8 cellular contexts compared by ENCODE assay signal in genomic region chr19:11380653-11381534, GRCh38. TPM values are rescaled to one million over a fixed set of nuclear protein-coding genes. Genes with fewer than 3 reads are reported as not detected.
DNase-seq lines count a peak whose midpoint lies in the region; ATAC-seq and TF ChIP-seq lines count a peak whose summit lies in the region.

No MANE protein-coding gene starts in this region.

- DNase-seq in AG04450 (ENCODE audit: low read depth, low spot score) (peak; percentile 80), NCI-H345 treated with DMSO at 0.1 percent for 48 hours (lab: John Stamatoyannopoulos, UW; ENCODE audit: unreplicated experiment) (peak; percentile 64), choroid plexus epithelial cell (ENCODE audit: low read depth) (peak; percentile 96), left colon (peak; percentile 95)
- DNase-seq in activated CD4-positive, alpha-beta T cell treated with anti-CD3 and anti-CD28 coated beads for 24 hours (ENCODE audit: low read depth in 2 of 2) = peak; percentile 92 to 96
- DNase-seq in stimulated activated CD4-positive, alpha-beta T cell treated with anti-CD3 and anti-CD28 coated beads, Interleukin-1b, Interleukin-23, amount 100 ng/mL, for 4 hours (ENCODE audit: low read depth in 2 of 2) = peak; percentile 89 to 92

- TF ChIP-seq CTCF in AG04450 (IDR thresholded peaks at IDR 0.05; ENCODE audit: low read depth, low read length) (peak; percentile 77), choroid plexus epithelial cell (conservative IDR thresholded peaks at IDR 0.05; ENCODE audit: low read depth, low read length) (peak; percentile 76)

- peak overlapping the region; percentile 82 for H3K4me3 ChIP-seq in AG04450 (ENCODE audit: low read depth, low read length)
- peak overlapping the region; percentile 78 for H3K4me3 ChIP-seq in choroid plexus epithelial cell (ENCODE audit: low read depth, low read length)

- ATAC-seq in GM18870 (IDR thresholded peaks at IDR 0.05; ENCODE audit: unreplicated experiment) = peak; percentile 78
- peak; percentile 66 for ATAC-seq in HG03108 (IDR thresholded peaks at IDR 0.05; ENCODE audit: unreplicated experiment)
- ATAC-seq in left colon = peak; percentile 89

- POLR2A ChIA-PET in AG04450 (lab: Yijun Ruan, JAX) = interaction anchor here (0.6 to 1.3 kb wide), 7 partner anchors 23 to 155 kb away, joined by 3 to 6 read pairs (median 3); partner anchors contain the start of genes CCDC159, ODAD3, PRKCSH and TMEM205

- H3K27ac ChIP-seq in AG04450 (ENCODE audit: low read depth, low read length) = peak overlapping the region; percentile 61

- intact Hi-C loops in left colon (cut with DNase I, micrococcal nuclease) = no loop called here

- no peaks in the 10 kb centered on the region; the same call in 1 of the 2 replicates for H3K9me3 ChIP-seq in AG04450 (ENCODE audit: control insufficient read depth, insufficient read depth, low read length)

- H3K27me3 ChIP-seq in AG04450 (ENCODE audit: control insufficient read depth, insufficient read depth, low read length) = peaks cover 3% of the 10 kb centered on the region

- CTCF ChIA-PET in AG04450 (lab: Charles Lee) = interaction anchor here (0.5 to 2.3 kb wide), 23 partner anchors 10 to 209 kb away, joined by 3 to 14 read pairs (median 4); partner anchors contain the start of genes CCDC159, ODAD3, PRKCSH and TMEM205

RNA-seq across cellular contexts. Expression of gene EPOR, which starts 3.2 kb away (rescaled TPM):
- polyA plus RNA-seq in AG04450 (2011; rRNA removed) = 3.8 and 4.9 TPM in 2 replicates
- polyA minus RNA-seq in AG04450 (2011; rRNA and poly(A)+ RNA removed) = 2.1 and 2.7 TPM in 2 replicates
- total RNA-seq in left colon = 1 to 10 TPM; 4.2 to 4.8 TPM

RNA-seq across cellular contexts. Expression of gene SWSAP1, which starts 6.4 kb away (rescaled TPM):
- polyA plus RNA-seq in AG04450 (2011; rRNA removed) = 0.88 and 0.89 TPM in 2 replicates
- 0.30 and 0.51 TPM in 2 replicates for polyA minus RNA-seq in AG04450 (2011; rRNA and poly(A)+ RNA removed)
- 1 to 10 TPM; 3.3 to 3.4 TPM for total RNA-seq in left colon

RNA-seq across cellular contexts. Expression of gene PLPPR2, which starts 25.7 kb away (rescaled TPM):
- polyA plus RNA-seq in AG04450 (2011; rRNA removed) = 13.8 and 18.5 TPM in 2 replicates
- 11.5 and 21.1 TPM in 2 replicates for polyA minus RNA-seq in AG04450 (2011; rRNA and poly(A)+ RNA removed)
- 1 to 10 TPM; 5.4 to 7.3 TPM for total RNA-seq in left colon

RNA-seq across cellular contexts. Expression of gene CCDC159, which starts 34.6 kb away (rescaled TPM):
- 12.1 and 14.6 TPM in 2 replicates for polyA plus RNA-seq in AG04450 (2011; rRNA removed)
- 7.5 and 14.5 TPM in 2 replicates for polyA minus RNA-seq in AG04450 (2011; rRNA and poly(A)+ RNA removed)
- total RNA-seq in left colon = 10 to 100 TPM; 28.6 to 30.2 TPM

RNA-seq across cellular contexts. Expression of gene TMEM205, which starts 34.8 kb away (rescaled TPM):
- 71.9 and 90.6 TPM in 2 replicates for polyA plus RNA-seq in AG04450 (2011; rRNA removed)
- 49.4 and 55.9 TPM in 2 replicates for polyA minus RNA-seq in AG04450 (2011; rRNA and poly(A)+ RNA removed)
- total RNA-seq in left colon = 10 to 100 TPM; 43.5 to 51.9 TPM

Comparison
In these comparisons a context has a peak if more than half of its experiments do, and no peak if none do; other contexts are left out.
1. Peak in every context shown above with its lines: DNase-seq, ATAC-seq, H3K4me3 ChIP-seq and H3K27ac ChIP-seq.